ENCODE assay signal across 1 cellular context in the genomic region with DNA sequence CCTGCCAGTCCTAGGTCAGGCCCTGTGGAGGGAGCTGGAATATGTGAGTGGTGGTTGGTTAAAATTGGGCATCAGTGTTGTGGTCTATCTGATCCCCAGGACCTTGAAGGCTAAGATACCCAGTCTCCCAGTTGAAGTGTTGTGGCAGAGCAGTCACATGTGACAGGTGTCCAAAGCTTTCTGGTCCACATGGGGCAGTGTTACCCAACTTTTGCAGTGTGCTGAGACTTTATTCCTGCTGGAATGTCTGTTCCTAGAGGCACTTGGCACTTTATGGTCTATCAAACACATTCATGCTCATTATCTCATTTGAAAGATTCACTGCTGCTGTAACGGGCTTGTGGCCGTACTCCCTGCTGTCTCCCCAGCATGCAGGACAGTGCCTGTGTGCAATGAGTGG.
TF ChIP-seq lines count a peak whose summit lies in the region.

No MANE protein-coding gene starts in this region.

TF ChIP-seq in A549, 52 proteins besides CTCF, POLR2A, EP300 and RAD21 (continued from another document):
- TF ChIP-seq PHF8 (IDR thresholded peaks at IDR 0.05; ENCODE audit: borderline replicate concordance, low read depth) (no peak), CHD2 (IDR thresholded peaks at IDR 0.05; ENCODE audit: low read length, partially characterized antibody) (no peak), KDM1A (IDR thresholded peaks at IDR 0.05; ENCODE audit: low read depth) (no peak), MAZ (IDR thresholded peaks at IDR 0.05; ENCODE audit: borderline replicate concordance, low read depth, low read length) (no peak)
- TF ChIP-seq, protein P1, sequence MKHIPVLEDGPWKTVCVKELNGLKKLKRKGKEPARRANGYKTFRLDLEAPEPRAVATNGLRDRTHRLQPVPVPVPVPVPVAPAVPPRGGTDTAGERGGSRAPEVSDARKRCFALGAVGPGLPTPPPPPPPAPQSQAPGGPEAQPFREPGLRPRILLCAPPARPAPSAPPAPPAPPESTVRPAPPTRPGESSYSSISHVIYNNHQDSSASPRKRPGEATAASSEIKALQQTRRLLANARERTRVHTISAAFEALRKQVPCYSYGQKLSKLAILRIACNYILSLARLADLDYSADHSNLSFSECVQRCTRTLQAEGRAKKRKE (CRISPR knock-in tag; IDR thresholded peaks at IDR 0.05; ENCODE audit: low read depth), result no peak
